18 cellular contexts compared by ENCODE assay signal in genomic region chr1:44724408-44725308, GRCh38. TPM values are rescaled to one million over a fixed set of nuclear protein-coding genes. Genes with fewer than 3 reads are reported as not detected.
DNase-seq lines count a peak whose midpoint lies in the region; ATAC-seq and TF ChIP-seq lines count a peak whose summit lies in the region.
"Had no signal": no experiment of that assay in that cellular context is flagged by ENCODE, and none has a peak within 500 bp of the region (broad histone marks: within the 10 kb centered on the region; RNA-seq: fewer than 3 reads in every experiment).

No MANE protein-coding gene starts in this region.

- peak overlapping the region; percentile 28 to 86 (median 69) for H3K4me3 Mint-ChIP-seq in CD4-positive, alpha-beta memory T cell
- H3K4me3 Mint-ChIP-seq in WTC11: no peak overlapping the region
- H3K4me3 Mint-ChIP-seq in endodermal cell: peak overlapping the region; percentile 24

- no peaks in the 10 kb centered on the region for H3K36me3 ChIP-seq in CD4-positive, alpha-beta memory T cell (ENCODE audit: insufficient read depth, low read length)
- H3K36me3 ChIP-seq in endodermal cell (ENCODE audit: control insufficient read depth, insufficient read depth, low read length): no peaks in the 10 kb centered on the region
- H3K36me3 ChIP-seq: cardiac muscle cell, tibial nerve had no signal

- H3K9me3 Mint-ChIP-seq in CD4-positive, alpha-beta memory T cell: no peaks in the 10 kb centered on the region
- H3K9me3 Mint-ChIP-seq in WTC11: peaks cover 3% of the 10 kb centered on the region; the same call in 1 of the 2 replicates
- H3K9me3 Mint-ChIP-seq in endodermal cell: peaks cover 2% of the 10 kb centered on the region

- no peak overlapping the region for H3K27ac ChIP-seq in CD4-positive, alpha-beta memory T cell (ENCODE audit: low read depth, low read length)
- no peak overlapping the region for H3K27ac ChIP-seq in endodermal cell (ENCODE audit: low read depth, low read length)
- H3K27ac ChIP-seq: cardiac muscle cell, epithelial cell of prostate, PC-9, tibial nerve had no signal

- no peak for TF ChIP-seq CTCF in WTC11 (IDR thresholded peaks at IDR 0.05)
- TF ChIP-seq CTCF in endodermal cell (conservative IDR thresholded peaks at IDR 0.05): no peak

- no peaks in the 10 kb centered on the region for H3K27me3 ChIP-seq in CD4-positive, alpha-beta memory T cell (ENCODE audit: insufficient read depth, low read length)
- H3K27me3 ChIP-seq in endodermal cell (ENCODE audit: control insufficient read depth, insufficient read depth, low read length, poor library complexity, severe bottlenecking): no peaks in the 10 kb centered on the region
- H3K27me3 ChIP-seq: cardiac muscle cell, tibial nerve had no signal

- H3K9me3 ChIP-seq in CD4-positive, alpha-beta memory T cell (ENCODE audit: control insufficient read depth in 1 of 2, low read length in 2 of 2): no peaks in the 10 kb centered on the region
- H3K9me3 ChIP-seq in endodermal cell (ENCODE audit: control insufficient read depth, low read length): no peaks in the 10 kb centered on the region
- H3K9me3 ChIP-seq: tibial nerve had no signal

- CTCF ChIA-PET in CD4-positive, alpha-beta memory T cell (lab: Charles Lee; ENCODE audit: partially characterized antibody): interaction anchor here (1.1 to 1.3 kb wide), 2 partner anchors 7 to 10 kb away, joined by 5 read pairs; partner anchors contain the start of gene RNU5D-1
- CTCF ChIA-PET in WTC11 (lab: Charles Lee): interaction anchor here (0.5 kb wide), 1 partner anchor 405 kb away, joined by 3 read pairs; no protein-coding TSS in a partner anchor

- POLR2A ChIA-PET in CD4-positive, alpha-beta memory T cell (lab: Charles Lee; ENCODE audit: partially characterized antibody): interaction anchor here (0.6 to 7.1 kb wide), 7 partner anchors 11 to 288 kb away, joined by 3 to 103 read pairs (median 45); partner anchors contain the start of genes BTBD19, DYNLT4, HECTD3 and PLK3
- POLR2A ChIA-PET in WTC11 (lab: Charles Lee): no interaction called here

- peaks cover 40 to 63% (median 50%) of the 10 kb centered on the region in 4 donors for H3K4me1 Mint-ChIP-seq in CD4-positive, alpha-beta memory T cell
- H3K4me1 Mint-ChIP-seq in WTC11 (peaks cover 11% of the 10 kb centered on the region), endodermal cell (peaks cover 18% of the 10 kb centered on the region)

- peak; percentile 59 to 61 for DNase-seq in AML-193 (lab: John Stamatoyannopoulos, UW)
- no peak for DNase-seq in CD4-positive, alpha-beta memory T cell
- DNase-seq in WTC11 (ENCODE audit: low spot score): no peak
- peak; percentile 48 for DNase-seq in endodermal cell
- no peak for DNase-seq in HPDE6-E6E7 (ENCODE audit: extremely low spot score)
- DNase-seq: activated gamma-delta T cell, glutamatergic neuron, islet precursor cell, PC-9 had no signal

- H3K9ac ChIP-seq in endodermal cell (ENCODE audit: extremely low read depth, low read length, poor library complexity, severe bottlenecking): no peak overlapping the region

- no peaks in the 10 kb centered on the region for H3K27me3 Mint-ChIP-seq in CD4-positive, alpha-beta memory T cell
- H3K27me3 Mint-ChIP-seq in WTC11 (ENCODE audit: low read depth): no peaks in the 10 kb centered on the region
- H3K27me3 Mint-ChIP-seq in endodermal cell (ENCODE audit: insufficient read depth): no peaks in the 10 kb centered on the region

- WGBS in endodermal cell (ENCODE audit: insufficient coverage in 1 of 2, insufficient read length in 1 of 2), 2 experiments: 95 to 96% methylated on average over 43 to 72 of the region's 72 CpGs

- H3K4me3 ChIP-seq in CD4-positive, alpha-beta memory T cell (ENCODE audit: low read length in 2 of 2): peak overlapping the region in 1 of 2 donors; percentile 45
- H3K4me3 ChIP-seq in endodermal cell (ENCODE audit: low read length): no peak overlapping the region
- H3K4me3 ChIP-seq: cardiac muscle cell, PC-9, tibial nerve had no signal

- no peak for ATAC-seq in WTC11
- no peak for ATAC-seq in HG03045 (IDR thresholded peaks at IDR 0.05; ENCODE audit: unreplicated experiment)
- ATAC-seq in GM18870 (IDR thresholded peaks at IDR 0.05; ENCODE audit: unreplicated experiment): no peak
- no peak for ATAC-seq in GM19324 (IDR thresholded peaks at IDR 0.05; ENCODE audit: low FRiP score, unreplicated experiment)

- intact Hi-C loops in CD4-positive, alpha-beta memory T cell (cut with micrococcal nuclease): no loop called here

- H3K36me3 Mint-ChIP-seq in CD4-positive, alpha-beta memory T cell: peaks cover 0 to 2% of the 10 kb centered on the region in 2 donors
- no peaks in the 10 kb centered on the region for H3K36me3 Mint-ChIP-seq in WTC11
- H3K36me3 Mint-ChIP-seq in endodermal cell (ENCODE audit: low read depth): no peaks in the 10 kb centered on the region

- peaks cover 55% of the 10 kb centered on the region for H3K4me1 ChIP-seq in CD4-positive, alpha-beta memory T cell (ENCODE audit: insufficient read depth, low read length)
- H3K4me1 ChIP-seq in endodermal cell (ENCODE audit: control insufficient read depth, insufficient read depth, low read length): peaks cover 3% of the 10 kb centered on the region

- peak overlapping the region; percentile 35 to 86 (median 77) for H3K27ac Mint-ChIP-seq in CD4-positive, alpha-beta memory T cell
- H3K27ac Mint-ChIP-seq in WTC11 (no peak overlapping the region), endodermal cell (peak overlapping the region; percentile 71)

TF ChIP-seq in WTC11, 78 proteins besides CTCF, POLR2A, EP300 and RAD21:
- TF ChIP-seq FOXP1 (CRISPR knock-in tag; IDR thresholded peaks at IDR 0.05; ENCODE audit: borderline replicate concordance) (0 out of 2 replicates have a peak, but pooled peaks have one; percentile 58), FOXK1 (CRISPR knock-in tag; IDR thresholded peaks at IDR 0.05) (no peak)

RNA-seq across cellular contexts. Expression of gene RNU5D-1, which starts 6.3 kb away (rescaled TPM):
- total RNA-seq in CD4-positive, alpha-beta memory T cell: not detected
- not detected for polyA plus RNA-seq in CD4-positive, alpha-beta memory T cell
- total RNA-seq in WTC11 (2021) (not detected in 3 replicates), endodermal cell (not detected)
- 3,859 TPM for polyA plus RNA-seq in endodermal cell (2013, experiment 1 of 2)
- 7,427 TPM for polyA plus RNA-seq in endodermal cell (2013, experiment 2 of 2)
- total RNA-seq: cardiac muscle cell, mucosa of gallbladder, NCI-H460, PC-9, pulmonary artery endothelial cell, tibial nerve had no signal
- polyA plus RNA-seq: cardiac muscle cell had no signal

RNA-seq across cellular contexts. Expression of gene KIF2C, which starts 15.0 kb away (rescaled TPM):
- 1 to 10 TPM; 1.4 to 1.5 TPM for total RNA-seq in CD4-positive, alpha-beta memory T cell
- under 1 TPM in 1 of 2 donors, not detected in 1; 0.16 TPM for polyA plus RNA-seq in CD4-positive, alpha-beta memory T cell
- total RNA-seq in WTC11 (2021): 82.6 to 93.8 TPM (median 85.4 TPM) in 3 replicates
- total RNA-seq in endodermal cell: 10 to 100 TPM; 42.0 to 72.7 TPM
- polyA plus RNA-seq in endodermal cell (2013, experiment 1 of 2): 82.3 TPM
- polyA plus RNA-seq in endodermal cell (2013, experiment 2 of 2): 82.8 TPM

RNA-seq across cellular contexts. Expression of gene ARMH1, which starts 50.1 kb away (rescaled TPM):
- 10 to 100 TPM; 64.0 to 74.5 TPM for total RNA-seq in CD4-positive, alpha-beta memory T cell
- 10 to 100 TPM; 26.0 to 30.4 TPM for polyA plus RNA-seq in CD4-positive, alpha-beta memory T cell
- total RNA-seq in WTC11 (2021) (0.74 to 1.6 TPM (median 0.78 TPM) in 3 replicates), endodermal cell (1 to 10 TPM; 3.9 to 6.3 TPM)
- polyA plus RNA-seq in endodermal cell (2013, experiment 1 of 2): 6.3 TPM
- 3.6 TPM for polyA plus RNA-seq in endodermal cell (2013, experiment 2 of 2)
- total RNA-seq: pulmonary artery endothelial cell had no signal

RNA-seq across cellular contexts. Expression of gene TMEM53, which starts 50.4 kb away (rescaled TPM):
- total RNA-seq in CD4-positive, alpha-beta memory T cell: 1 to 10 TPM; 1.7 to 2.2 TPM
- 1 to 10 TPM; 3.5 to 5.7 TPM for polyA plus RNA-seq in CD4-positive, alpha-beta memory T cell
- total RNA-seq in WTC11 (2021): 8.2 to 10.9 TPM (median 10.0 TPM) in 3 replicates
- 10 to 100 TPM; 10.2 to 10.8 TPM for total RNA-seq in endodermal cell
- polyA plus RNA-seq in endodermal cell (2013, experiment 1 of 2): 8.4 TPM
- polyA plus RNA-seq in endodermal cell (2013, experiment 2 of 2): 10.2 TPM

RNA-seq across cellular contexts. Expression of gene RPS8, which starts 50.7 kb away (rescaled TPM):
- 1,000 to 10,000 TPM; 2,728 to 2,811 TPM for total RNA-seq in CD4-positive, alpha-beta memory T cell
- polyA plus RNA-seq in CD4-positive, alpha-beta memory T cell: 1,000 to 10,000 TPM in 1 of 2 donors, 100 to 1,000 TPM in 1; 778 to 1,323 TPM
- total RNA-seq in WTC11 (2021) (2,343 to 2,726 TPM (median 2,722 TPM) in 3 replicates), endodermal cell (1,000 to 10,000 TPM; 2,014 to 2,050 TPM)
- polyA plus RNA-seq in endodermal cell (2013, experiment 1 of 2): 2,479 TPM
- 2,415 TPM for polyA plus RNA-seq in endodermal cell (2013, experiment 2 of 2)

Comparison
In these comparisons a context has a peak if more than half of its experiments do, and no peak if none do; other contexts are left out.
1. DNase-seq: peak in AML-193 (2 of 2) and endodermal cell (single experiment); none in CD4-positive, alpha-beta memory T cell (0 of 5), WTC11 (single experiment) and HPDE6-E6E7 (single experiment).
2. RNA of gene KIF2C, which starts 15.0 kb away (total RNA-seq): 82.6 to 93.8 TPM in WTC11 and 42.0 to 72.7 TPM in endodermal cell; 1.4 to 1.5 TPM in CD4-positive, alpha-beta memory T cell; every median in the first group is over 10 times any median in the second.
3. RNA of gene ARMH1, which starts 50.1 kb away (total RNA-seq): 64.0 to 74.5 TPM in CD4-positive, alpha-beta memory T cell; 3.9 to 6.3 TPM in endodermal cell and 0.74 to 1.6 TPM in WTC11; every median in the first group is over 4 times any median in the second.